In the genomic region with DNA sequence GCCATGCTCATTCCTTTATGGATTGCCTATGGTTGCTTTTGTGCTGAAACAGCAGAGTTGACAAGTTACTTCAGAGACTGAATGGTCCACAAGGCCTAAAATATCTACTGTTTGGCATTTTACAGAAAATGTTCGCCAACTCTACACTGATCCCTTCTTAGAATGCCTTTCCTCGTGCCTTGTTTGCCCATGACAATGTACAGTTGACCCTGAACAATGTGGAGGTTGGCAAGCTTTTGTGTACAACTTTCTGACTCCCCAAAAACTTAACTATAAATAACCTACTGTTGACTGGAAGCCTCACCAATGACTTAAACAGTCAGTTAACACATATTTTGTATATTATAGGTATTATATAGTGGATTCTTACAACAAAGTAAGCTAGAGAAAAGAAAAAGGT, we compare ENCODE assay signal across 9 cellular contexts.
"Had no signal": no experiment of that assay in that cellular context is flagged by ENCODE, and none has a peak within 500 bp of the region (broad histone marks: within the 10 kb centered on the region; RNA-seq: fewer than 3 reads in every experiment).

No MANE protein-coding gene starts in this region.

- H3K4me3 ChIP-seq: GM23248, GM23338, HAP-1 had no signal

- H3K27ac Mint-ChIP-seq: GM23338, H9, HFFc6 had no signal

- ATAC-seq: GM23338, HCT116 had no signal

- H3K4me1 ChIP-seq: HAP-1 had no signal

- H3K27ac ChIP-seq: GM23248 had no signal

- H3K4me2 ChIP-seq: GM23338 had no signal

- H3K9me3 Mint-ChIP-seq: GM23338, H9 had no signal

- DNase-seq: GM23248, GOT3, H7, H9, HCEC 1CT, HFFc6 had no signal

- H3K9me3 ChIP-seq: HAP-1 had no signal

- H3K4me3 Mint-ChIP-seq: GM23338, H9, HFFc6 had no signal

- H2AFZ ChIP-seq: GM23248, GM23338 had no signal

- H3K36me3 ChIP-seq: HAP-1 had no signal
